1 cellular context compared by ENCODE assay signal in the genomic region with DNA sequence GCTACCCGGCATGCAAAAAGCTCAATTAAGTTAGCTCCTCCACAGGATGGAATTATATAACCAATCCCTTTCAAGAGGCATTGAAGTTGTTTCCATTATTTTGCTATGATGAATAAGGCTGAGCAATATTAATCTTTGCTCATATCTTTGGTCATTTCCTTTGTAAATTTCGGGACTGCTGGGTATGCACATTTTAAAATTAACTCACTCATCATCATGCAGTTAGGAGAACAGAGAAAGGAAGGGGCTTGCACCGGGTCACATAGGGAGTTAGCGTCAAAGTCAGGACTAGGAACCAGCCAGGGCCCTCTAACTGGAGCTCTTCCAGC.
TF ChIP-seq lines count a peak whose summit lies in the region.

No MANE protein-coding gene starts in this region.

TF ChIP-seq in WTC11, 78 proteins besides CTCF, POLR2A, EP300 and RAD21 (continued from another document):
- TF ChIP-seq, protein P1, sequence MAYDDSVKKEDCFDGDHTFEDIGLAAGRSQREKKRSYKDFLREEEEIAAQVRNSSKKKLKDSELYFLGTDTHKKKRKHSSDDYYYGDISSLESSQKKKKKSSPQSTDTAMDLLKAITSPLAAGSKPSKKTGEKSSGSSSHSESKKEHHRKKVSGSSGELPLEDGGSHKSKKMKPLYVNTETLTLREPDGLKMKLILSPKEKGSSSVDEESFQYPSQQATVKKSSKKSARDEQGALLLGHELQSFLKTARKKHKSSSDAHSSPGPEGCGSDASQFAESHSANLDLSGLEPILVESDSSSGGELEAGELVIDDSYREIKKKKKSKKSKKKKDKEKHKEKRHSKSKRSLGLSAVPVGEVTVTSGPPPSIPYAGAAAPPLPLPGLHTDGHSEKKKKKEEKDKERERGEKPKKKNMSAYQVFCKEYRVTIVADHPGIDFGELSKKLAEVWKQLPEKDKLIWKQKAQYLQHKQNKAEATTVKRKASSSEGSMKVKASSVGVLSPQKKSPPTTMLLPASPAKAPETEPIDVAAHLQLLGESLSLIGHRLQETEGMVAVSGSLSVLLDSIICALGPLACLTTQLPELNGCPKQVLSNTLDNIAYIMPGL (CRISPR knock-in tag; IDR thresholded peaks at IDR 0.05), result no peak
- TF ChIP-seq, protein P2, sequence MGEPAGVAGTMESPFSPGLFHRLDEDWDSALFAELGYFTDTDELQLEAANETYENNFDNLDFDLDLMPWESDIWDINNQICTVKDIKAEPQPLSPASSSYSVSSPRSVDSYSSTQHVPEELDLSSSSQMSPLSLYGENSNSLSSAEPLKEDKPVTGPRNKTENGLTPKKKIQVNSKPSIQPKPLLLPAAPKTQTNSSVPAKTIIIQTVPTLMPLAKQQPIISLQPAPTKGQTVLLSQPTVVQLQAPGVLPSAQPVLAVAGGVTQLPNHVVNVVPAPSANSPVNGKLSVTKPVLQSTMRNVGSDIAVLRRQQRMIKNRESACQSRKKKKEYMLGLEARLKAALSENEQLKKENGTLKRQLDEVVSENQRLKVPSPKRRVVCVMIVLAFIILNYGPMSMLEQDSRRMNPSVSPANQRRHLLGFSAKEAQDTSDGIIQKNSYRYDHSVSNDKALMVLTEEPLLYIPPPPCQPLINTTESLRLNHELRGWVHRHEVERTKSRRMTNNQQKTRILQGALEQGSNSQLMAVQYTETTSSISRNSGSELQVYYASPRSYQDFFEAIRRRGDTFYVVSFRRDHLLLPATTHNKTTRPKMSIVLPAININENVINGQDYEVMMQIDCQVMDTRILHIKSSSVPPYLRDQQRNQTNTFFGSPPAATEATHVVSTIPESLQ (CRISPR knock-in tag; IDR thresholded peaks at IDR 0.05), result no peak
- no peak for TF ChIP-seq RORB (CRISPR knock-in tag; IDR thresholded peaks at IDR 0.05)
- no peak for TF ChIP-seq TEAD1 (CRISPR knock-in tag; IDR thresholded peaks at IDR 0.05)
- TF ChIP-seq TCF7 (CRISPR knock-in tag; IDR thresholded peaks at IDR 0.05; ENCODE audit: low read depth), result no peak
- TF ChIP-seq, protein P3, sequence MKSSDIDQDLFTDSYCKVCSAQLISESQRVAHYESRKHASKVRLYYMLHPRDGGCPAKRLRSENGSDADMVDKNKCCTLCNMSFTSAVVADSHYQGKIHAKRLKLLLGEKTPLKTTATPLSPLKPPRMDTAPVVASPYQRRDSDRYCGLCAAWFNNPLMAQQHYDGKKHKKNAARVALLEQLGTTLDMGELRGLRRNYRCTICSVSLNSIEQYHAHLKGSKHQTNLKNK (CRISPR knock-in tag; IDR thresholded peaks at IDR 0.05), result no peak
